In genomic region chr2:142165790-142166189, GRCh38 we compare ENCODE assay signal across 8 cellular contexts. TPM values are rescaled to one million over a fixed set of nuclear protein-coding genes. Genes with fewer than 3 reads are reported as not detected.
DNase-seq lines count a peak whose midpoint lies in the region; ATAC-seq and TF ChIP-seq lines count a peak whose summit lies in the region.

No MANE protein-coding gene starts in this region.

- no peaks in the 10 kb centered on the region for H3K36me3 Mint-ChIP-seq in CD8-positive, alpha-beta memory T cell

- H3K27me3 ChIP-seq in CD8-positive, alpha-beta memory T cell (ENCODE audit: insufficient read depth, low read length, poor library complexity, severe bottlenecking): no peaks in the 10 kb centered on the region
- H3K27me3 ChIP-seq in Karpas-422 (ENCODE audit: low read length): no peaks in the 10 kb centered on the region

- no peaks in the 10 kb centered on the region for H3K36me3 ChIP-seq in CD8-positive, alpha-beta memory T cell (ENCODE audit: insufficient read depth, low read length)
- H3K36me3 ChIP-seq in Karpas-422 (ENCODE audit: insufficient read depth, low read length): no peaks in the 10 kb centered on the region

- no peak overlapping the region for H3K27ac ChIP-seq in CD8-positive, alpha-beta memory T cell (ENCODE audit: low read depth, low read length)
- no peak overlapping the region for H3K27ac ChIP-seq in Karpas-422 (ENCODE audit: low read length)

- no peaks in the 10 kb centered on the region for H3K27me3 Mint-ChIP-seq in CD8-positive, alpha-beta memory T cell

- H3K4me3 Mint-ChIP-seq in CD8-positive, alpha-beta memory T cell: no peak overlapping the region

- H3K4me3 ChIP-seq in AG10803 (ENCODE audit: low read length) (no peak overlapping the region), epithelial cell of proximal tubule (ENCODE audit: low read depth, low read length) (no peak overlapping the region), Karpas-422 (ENCODE audit: low read length) (no peak overlapping the region)
- H3K4me3 ChIP-seq in CD8-positive, alpha-beta memory T cell (ENCODE audit: low read length): no peak overlapping the region

- H3K9ac ChIP-seq in Karpas-422 (ENCODE audit: low read length): no peak overlapping the region

- no peaks in the 10 kb centered on the region for H4K20me1 ChIP-seq in Karpas-422 (ENCODE audit: insufficient read depth, low read depth, low read length)

- H3K27ac Mint-ChIP-seq in CD8-positive, alpha-beta memory T cell: no peak overlapping the region

- no peak overlapping the region for H2AFZ ChIP-seq in Karpas-422 (ENCODE audit: low read length)

- no peak overlapping the region for H3K4me2 ChIP-seq in Karpas-422 (ENCODE audit: low read depth, low read length, poor library complexity, severe bottlenecking)

- no peaks in the 10 kb centered on the region for H3K9me2 ChIP-seq in Karpas-422 (replicated peaks; ENCODE audit: insufficient read depth, low read length)

- no peaks in the 10 kb centered on the region for H3K79me2 ChIP-seq in Karpas-422 (ENCODE audit: low read length)

- TF ChIP-seq CTCF in AG10803 (conservative IDR thresholded peaks at IDR 0.05; ENCODE audit: low read length) (peak; percentile 28), epithelial cell of proximal tubule (conservative IDR thresholded peaks at IDR 0.05; ENCODE audit: low read depth, low read length) (peak; percentile 77)

- CTCF ChIA-PET in CD8-positive, alpha-beta memory T cell (lab: Charles Lee): no interaction called here

- no peaks in the 10 kb centered on the region for H3K9me3 ChIP-seq in CD8-positive, alpha-beta memory T cell (ENCODE audit: low read length)
- H3K9me3 ChIP-seq in Karpas-422 (ENCODE audit: low read length): peaks cover 3% of the 10 kb centered on the region; the same call in 1 of the 2 replicates

- POLR2A ChIA-PET in CD8-positive, alpha-beta memory T cell (lab: Charles Lee): no interaction called here

- H3K9me3 Mint-ChIP-seq in CD8-positive, alpha-beta memory T cell: peaks cover 2 to 17% (median 3%) of the 10 kb centered on the region in 5 donors

- H3K4me1 Mint-ChIP-seq in CD8-positive, alpha-beta memory T cell: no peaks in the 10 kb centered on the region

- ATAC-seq in GM19328 (IDR thresholded peaks at IDR 0.05; ENCODE audit: unreplicated experiment): peak; percentile 68
- peak; percentile 99 for ATAC-seq in HG03103 (IDR thresholded peaks at IDR 0.05; ENCODE audit: low read depth, unreplicated experiment)

- peak; percentile 20 for DNase-seq in AG10803 (ENCODE audit: low read depth)
- peak; percentile 81 for DNase-seq in NCI-H82 (lab: John Stamatoyannopoulos, UW)
- DNase-seq in epithelial cell of proximal tubule (ENCODE audit: low read depth): peak; percentile 48
- DNase-seq in CD8-positive, alpha-beta memory T cell: no peak
- no peak for DNase-seq in Karpas-422
- DNase-seq in NCI-H1105 treated with DMSO at 0.1 percent for 48 hours (lab: John Stamatoyannopoulos, UW): no peak

- no peaks in the 10 kb centered on the region for H3K4me1 ChIP-seq in CD8-positive, alpha-beta memory T cell (ENCODE audit: insufficient read depth, low read length)
- H3K4me1 ChIP-seq in Karpas-422 (ENCODE audit: low read length): no peaks in the 10 kb centered on the region

RNA-seq across cellular contexts. Expression of gene LRP1B, which starts 35.0 kb away (rescaled TPM):
- 0.07 and 0.12 TPM in 2 replicates for total RNA-seq in epithelial cell of proximal tubule
- total RNA-seq in CD8-positive, alpha-beta memory T cell: not detected
- not detected for polyA plus RNA-seq in CD8-positive, alpha-beta memory T cell
- not detected in 2 replicates for total RNA-seq in Karpas-422 (2014; rRNA removed; shearing (Covaris generic); ENCODE audit: low replicate concordance)

Comparison
In these comparisons a context has a peak if more than half of its experiments do, and no peak if none do; other contexts are left out.
1. DNase-seq: peak in AG10803 (single experiment), NCI-H82 (single experiment) and epithelial cell of proximal tubule (single experiment); none in CD8-positive, alpha-beta memory T cell (0 of 5), Karpas-422 (single experiment) and NCI-H1105 treated with DMSO at 0.1 percent for 48 hours (single experiment).